Comparison of ENCODE assay signal across 10 cellular contexts in the genomic region with DNA sequence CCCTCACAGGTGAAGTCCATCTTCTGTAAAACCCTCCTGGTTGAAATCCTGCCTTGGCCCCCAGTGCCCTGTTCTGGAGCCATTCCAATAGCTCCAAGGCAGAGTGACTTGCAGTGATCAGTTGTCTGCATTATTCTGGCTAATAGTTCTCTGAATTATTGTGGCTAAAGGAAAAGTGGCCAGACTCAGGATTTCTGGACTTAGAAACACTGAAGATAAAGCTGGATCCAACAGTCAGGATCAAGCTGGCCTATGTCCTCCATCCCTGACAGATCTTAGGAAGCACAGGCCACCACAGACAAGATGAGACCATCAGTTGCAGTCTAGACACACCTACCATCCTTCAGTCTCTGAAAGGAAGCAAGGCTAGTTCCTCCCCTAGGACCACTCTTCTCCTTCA. TPM values are rescaled to one million over a fixed set of nuclear protein-coding genes. Genes with fewer than 3 reads are reported as not detected.
A peak's percentile ranks its signal among the peaks of the same experiment; 100 is the strongest.
DNase-seq lines count a peak whose midpoint lies in the region; ATAC-seq and TF ChIP-seq lines count a peak whose summit lies in the region.
"Had no signal": no experiment of that assay in that cellular context is flagged by ENCODE, and none has a peak within 500 bp of the region (broad histone marks: within the 10 kb centered on the region; RNA-seq: fewer than 3 reads in every experiment).

No MANE protein-coding gene starts in this region.

- intact Hi-C loops in PC-3 (cut with micrococcal nuclease), result no loop called here

- BruUV-seq in PC-3 (replicated peaks; lab: Mats Ljungman, UMichigan), result no TSS peak

- H3K4me3 ChIP-seq in CD8-positive, alpha-beta memory T cell (ENCODE audit: low read length), result peak overlapping the region; percentile 74
- peak overlapping the region; percentile 73 for H3K4me3 ChIP-seq in PC-3 (ENCODE audit: low read length)

- peaks cover 0 to 1% of the 10 kb centered on the region in 2 donors for H3K27me3 Mint-ChIP-seq in CD8-positive, alpha-beta memory T cell
- H3K27me3 Mint-ChIP-seq in effector memory CD8-positive, alpha-beta T cell, result no peaks in the 10 kb centered on the region
- peaks cover 84% of the 10 kb centered on the region for H3K27me3 Mint-ChIP-seq in nephron progenitor cell (ENCODE audit: low read depth, poor library complexity)

- TF ChIP-seq CTCF in PC-3 (conservative IDR thresholded peaks at IDR 0.05; ENCODE audit: low read depth, low read length), result no peak
- no peak for TF ChIP-seq CTCF in nephron progenitor cell (IDR thresholded peaks at IDR 0.05)

- peak overlapping the region; percentile 67 to 94 (median 91) for H3K27ac Mint-ChIP-seq in CD8-positive, alpha-beta memory T cell
- peak overlapping the region; percentile 80 to 93 for H3K27ac Mint-ChIP-seq in effector memory CD8-positive, alpha-beta T cell
- no peak overlapping the region for H3K27ac Mint-ChIP-seq in nephron progenitor cell

- no peaks in the 10 kb centered on the region for H3K9me2 ChIP-seq in PC-3 (replicated peaks; ENCODE audit: low read length)

- ATAC-seq in PC-3, result no peak
- no peak for ATAC-seq in effector memory CD8-positive, alpha-beta T cell (replicated peaks)
- ATAC-seq in HG02623 (IDR thresholded peaks at IDR 0.05; ENCODE audit: unreplicated experiment), result no peak
- ATAC-seq in HG02973 (IDR thresholded peaks at IDR 0.05; ENCODE audit: unreplicated experiment), result no peak

- CTCF ChIA-PET in CD8-positive, alpha-beta memory T cell (lab: Charles Lee), result interaction anchor here (1.0 to 2.5 kb wide), 3 partner anchors 51 to 161 kb away, joined by 3 to 12 read pairs (median 4); no protein-coding TSS in a partner anchor
- CTCF ChIA-PET in PC-3 (lab: Charles Lee), result interaction anchor here (0.9 to 2.1 kb wide), 3 partner anchors 10 to 161 kb away, joined by 3 to 6 read pairs (median 3); no protein-coding TSS in a partner anchor

- H3K9me3 ChIP-seq in CD8-positive, alpha-beta memory T cell (ENCODE audit: low read length), result no peaks in the 10 kb centered on the region
- no peaks in the 10 kb centered on the region for H3K9me3 ChIP-seq in PC-3 (ENCODE audit: low read length)

- H3K27me3 ChIP-seq in CD8-positive, alpha-beta memory T cell (ENCODE audit: insufficient read depth, low read length, poor library complexity, severe bottlenecking), result no peaks in the 10 kb centered on the region
- H3K27me3 ChIP-seq in PC-3 (ENCODE audit: low read length), result no peaks in the 10 kb centered on the region

- peak overlapping the region; percentile 96 for H3K9ac ChIP-seq in PC-3 (ENCODE audit: low read length)

- H3K4me1 Mint-ChIP-seq in CD8-positive, alpha-beta memory T cell, result peaks cover 42 to 65% (median 44%) of the 10 kb centered on the region in 3 donors
- peaks cover 33 to 34% of the 10 kb centered on the region in 2 donors for H3K4me1 Mint-ChIP-seq in effector memory CD8-positive, alpha-beta T cell (ENCODE audit: low read depth in 2 of 2)
- peaks cover 22% of the 10 kb centered on the region for H3K4me1 Mint-ChIP-seq in nephron progenitor cell

- no peak for DNase-seq in CD8-positive, alpha-beta memory T cell
- DNase-seq in PC-3 (peak; percentile 10), nephron progenitor cell (no peak), NCI-H748 treated with DMSO at 0.1 percent for 48 hours (lab: John Stamatoyannopoulos, UW) (no peak), UCSD-AML1 (lab: John Stamatoyannopoulos, UW; ENCODE audit: unreplicated experiment) (no peak)
- no peak for DNase-seq in effector memory CD8-positive, alpha-beta T cell

- H4K20me1 ChIP-seq in PC-3 (ENCODE audit: low read length), result no peaks in the 10 kb centered on the region

- H3F3A ChIP-seq in PC-3 (ENCODE audit: low read length, unreplicated experiment), result no peaks in the 10 kb centered on the region

- POLR2A ChIA-PET in CD8-positive, alpha-beta memory T cell (lab: Charles Lee), result interaction anchor here (0.6 to 1.4 kb wide), 3 partner anchors 208 to 441 kb away, joined by 4 read pairs; a partner anchor contains a TSS
- POLR2A ChIA-PET in PC-3 (lab: Charles Lee; ENCODE audit: unreplicated experiment), result interaction anchor here (0.6 kb wide), 1 partner anchor 63 kb away, joined by 3 read pairs; no protein-coding TSS in a partner anchor

- peaks cover 36% of the 10 kb centered on the region for H3K4me1 ChIP-seq in CD8-positive, alpha-beta memory T cell (ENCODE audit: insufficient read depth, low read length)
- H3K4me1 ChIP-seq in PC-3 (ENCODE audit: insufficient read depth, low read length), result peaks cover 51% of the 10 kb centered on the region

- peaks cover 3% of the 10 kb centered on the region; the same call in 1 of the 2 replicates for H3K79me2 ChIP-seq in PC-3 (ENCODE audit: low read length)

- peak overlapping the region; percentile 67 for H3K27ac ChIP-seq in CD8-positive, alpha-beta memory T cell (ENCODE audit: low read depth, low read length)
- peak overlapping the region; percentile 97 for H3K27ac ChIP-seq in PC-3 (ENCODE audit: low read length)

- no peaks in the 10 kb centered on the region for H3K36me3 ChIP-seq in CD8-positive, alpha-beta memory T cell (ENCODE audit: insufficient read depth, low read length)
- no peaks in the 10 kb centered on the region for H3K36me3 ChIP-seq in PC-3 (ENCODE audit: low read depth, low read length)

- no peaks in the 10 kb centered on the region for H3K9me3 Mint-ChIP-seq in CD8-positive, alpha-beta memory T cell
- no peaks in the 10 kb centered on the region for H3K9me3 Mint-ChIP-seq in effector memory CD8-positive, alpha-beta T cell
- H3K9me3 Mint-ChIP-seq in nephron progenitor cell, result no peaks in the 10 kb centered on the region

- H3K4me3 Mint-ChIP-seq in CD8-positive, alpha-beta memory T cell, result peak overlapping the region; percentile 81 to 96 (median 87)
- H3K4me3 Mint-ChIP-seq in effector memory CD8-positive, alpha-beta T cell, result peak overlapping the region; percentile 88 to 89
- peak overlapping the region; percentile 77 for H3K4me3 Mint-ChIP-seq in nephron progenitor cell

- peak overlapping the region; percentile 97 for H3K4me2 ChIP-seq in PC-3 (ENCODE audit: low read length)

- H2AFZ ChIP-seq in PC-3 (ENCODE audit: low read length), result peak overlapping the region; percentile 88; the same call in 1 of the 2 replicates

- H3K36me3 Mint-ChIP-seq in CD8-positive, alpha-beta memory T cell, result peaks cover 0 to 6% (median 0%) of the 10 kb centered on the region in 3 donors
- peaks cover 33% of the 10 kb centered on the region for H3K36me3 Mint-ChIP-seq in effector memory CD8-positive, alpha-beta T cell (ENCODE audit: insufficient read depth)
- H3K36me3 Mint-ChIP-seq in nephron progenitor cell (ENCODE audit: low read depth), result no peaks in the 10 kb centered on the region

RNA-seq across cellular contexts. Expression of a gene that starts 0.8 kb away (rescaled TPM):
- 1 to 10 TPM; 1.9 to 2.0 TPM for total RNA-seq in CD8-positive, alpha-beta memory T cell
- 3.7 TPM for polyA plus RNA-seq in CD8-positive, alpha-beta memory T cell
- total RNA-seq in PC-3 (2014; rRNA removed), result 0.58 and 2.8 TPM in 2 replicates
- total RNA-seq: glomerular endothelial cell had no signal

RNA-seq across cellular contexts. Expression of a gene that starts 8.8 kb away (rescaled TPM):
- 1 to 10 TPM; 1.3 to 1.5 TPM for total RNA-seq in CD8-positive, alpha-beta memory T cell
- 46.4 TPM for polyA plus RNA-seq in CD8-positive, alpha-beta memory T cell
- total RNA-seq in PC-3 (2014; rRNA removed), result 0.26 TPM in 1 of 2 replicates, not detected in the other
- total RNA-seq: glomerular endothelial cell had no signal

RNA-seq across cellular contexts. Expression of a gene that starts 13.1 kb away (rescaled TPM):
- not detected for total RNA-seq in CD8-positive, alpha-beta memory T cell
- 0.38 TPM for polyA plus RNA-seq in CD8-positive, alpha-beta memory T cell
- not detected in 2 replicates for total RNA-seq in PC-3 (2014; rRNA removed)
- total RNA-seq: glomerular endothelial cell; T-helper 1 cell treated with Interleukin-12 subunit alpha and Interleukin-12 subunit beta and Interleukin-4 antibody, amounts not matched to agents 30 ng/mL and 1 ng/mL, for 36 hours had no signal

RNA-seq across cellular contexts. Expression of a gene that starts 35.2 kb away (rescaled TPM):
- under 1 TPM in 1 of 2 experiments, not detected in 1; 0.09 TPM for total RNA-seq in CD8-positive, alpha-beta memory T cell
- polyA plus RNA-seq in CD8-positive, alpha-beta memory T cell, result 0.28 TPM
- not detected in 2 replicates for total RNA-seq in PC-3 (2014; rRNA removed)
- total RNA-seq: glomerular endothelial cell had no signal

RNA-seq across cellular contexts. Expression of a gene that starts 50.1 kb away (rescaled TPM):
- total RNA-seq in CD8-positive, alpha-beta memory T cell, result 10 to 100 TPM; 16.4 to 17.4 TPM
- 20.5 TPM for polyA plus RNA-seq in CD8-positive, alpha-beta memory T cell
- total RNA-seq in PC-3 (2014; rRNA removed), result 15.2 and 15.6 TPM in 2 replicates
